In genomic region chr18:59109375-59109774, GRCh38 we compare ENCODE assay signal across 1 cellular context.
TF ChIP-seq lines count a peak whose summit lies in the region.

No MANE protein-coding gene starts in this region.

TF ChIP-seq in IMR-90, 13 proteins besides CTCF, POLR2A, EP300 and RAD21 (continued from another document):
- TF ChIP-seq, protein P1, sequence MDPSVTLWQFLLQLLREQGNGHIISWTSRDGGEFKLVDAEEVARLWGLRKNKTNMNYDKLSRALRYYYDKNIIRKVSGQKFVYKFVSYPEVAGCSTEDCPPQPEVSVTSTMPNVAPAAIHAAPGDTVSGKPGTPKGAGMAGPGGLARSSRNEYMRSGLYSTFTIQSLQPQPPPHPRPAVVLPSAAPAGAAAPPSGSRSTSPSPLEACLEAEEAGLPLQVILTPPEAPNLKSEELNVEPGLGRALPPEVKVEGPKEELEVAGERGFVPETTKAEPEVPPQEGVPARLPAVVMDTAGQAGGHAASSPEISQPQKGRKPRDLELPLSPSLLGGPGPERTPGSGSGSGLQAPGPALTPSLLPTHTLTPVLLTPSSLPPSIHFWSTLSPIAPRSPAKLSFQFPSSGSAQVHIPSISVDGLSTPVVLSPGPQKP (IDR thresholded peaks at IDR 0.05; ENCODE audit: borderline replicate concordance, low read depth, low read length): no peak
- TF ChIP-seq, protein P2, sequence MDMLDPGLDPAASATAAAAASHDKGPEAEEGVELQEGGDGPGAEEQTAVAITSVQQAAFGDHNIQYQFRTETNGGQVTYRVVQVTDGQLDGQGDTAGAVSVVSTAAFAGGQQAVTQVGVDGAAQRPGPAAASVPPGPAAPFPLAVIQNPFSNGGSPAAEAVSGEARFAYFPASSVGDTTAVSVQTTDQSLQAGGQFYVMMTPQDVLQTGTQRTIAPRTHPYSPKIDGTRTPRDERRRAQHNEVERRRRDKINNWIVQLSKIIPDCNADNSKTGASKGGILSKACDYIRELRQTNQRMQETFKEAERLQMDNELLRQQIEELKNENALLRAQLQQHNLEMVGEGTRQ (IDR thresholded peaks at IDR 0.05; ENCODE audit: low read depth, low read length): no peak
- TF ChIP-seq MXI1 (IDR thresholded peaks at IDR 0.05; ENCODE audit: borderline replicate concordance, low read depth, low read length) (no peak), MAZ (IDR thresholded peaks at IDR 0.05; ENCODE audit: borderline replicate concordance, low read depth, low read length) (no peak), SMC3 (IDR thresholded peaks at IDR 0.05; ENCODE audit: low read depth, low read length) (no peak), RCOR1 (IDR thresholded peaks at IDR 0.05; ENCODE audit: insufficient replicate concordance, low read length) (no peak)
